In the genomic region with DNA sequence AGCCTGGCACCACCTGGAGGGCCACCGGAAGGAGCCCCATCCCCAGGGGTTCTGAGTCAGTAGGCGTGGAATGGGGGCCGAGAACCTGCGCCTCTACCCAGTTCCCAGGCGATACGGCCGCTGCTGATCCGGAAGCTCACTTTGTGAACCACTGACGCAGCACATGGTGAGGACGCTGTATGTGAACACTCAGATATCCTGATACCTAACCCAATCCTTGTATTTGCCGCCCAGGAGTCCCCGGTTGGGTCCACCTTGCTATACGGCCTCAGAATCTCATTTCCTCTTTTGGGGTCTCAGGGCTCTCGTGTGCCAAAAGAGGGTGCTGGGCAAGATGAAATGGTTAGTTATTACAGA, we compare ENCODE assay signal across 8 cellular contexts. TPM values are rescaled to one million over a fixed set of nuclear protein-coding genes. Genes with fewer than 3 reads are reported as not detected.
DNase-seq lines count a peak whose midpoint lies in the region; ATAC-seq, FAIRE-seq and TF ChIP-seq lines count a peak whose summit lies in the region.

No MANE protein-coding gene starts in this region.

- H3K9me3 ChIP-seq in IMR-90 (ENCODE audit: control insufficient read depth, insufficient read depth, low read length) (no peaks in the 10 kb centered on the region), endothelial cell of umbilical vein (replicated peaks; ENCODE audit: control insufficient read depth, insufficient read depth, low read length) (no peaks in the 10 kb centered on the region), neuron (ENCODE audit: low read length) (no peaks in the 10 kb centered on the region)

- H3K36me3 ChIP-seq in GM06990 (ENCODE audit: control insufficient read depth, insufficient read depth, low read length): peaks cover 13% of the 10 kb centered on the region
- peaks cover 15% of the 10 kb centered on the region for H3K36me3 ChIP-seq in IMR-90 (ENCODE audit: control insufficient read depth, insufficient read depth, low read length)
- peaks cover 11 to 12% of the 10 kb centered on the region in 2 experiments for H3K36me3 ChIP-seq in endothelial cell of umbilical vein (ENCODE audit: control insufficient read depth in 2 of 2, extremely low read depth in 1 of 2, insufficient read depth in 2 of 2, low read length in 2 of 2)
- H3K36me3 ChIP-seq in neuron (ENCODE audit: insufficient read depth, low read length): peaks cover 19% of the 10 kb centered on the region

- intact Hi-C loops in IMR-90 (cut with micrococcal nuclease) (loop anchor here (1.0 to 2.0 kb wide), 2 partner anchors 30 to 49 kb away; no protein-coding TSS in a partner anchor), endothelial cell of umbilical vein (cut with micrococcal nuclease) (loop anchor here (1.0 to 5.0 kb wide), 4 partner anchors 32 to 143 kb away; partner anchors contain the start of gene TGIF2)

- H4K8ac ChIP-seq in IMR-90 (ENCODE audit: low read depth in 2 of 2, low read length in 2 of 2): peak overlapping the region; percentile 91 to 98

- H3K9me1 ChIP-seq in IMR-90 (ENCODE audit: insufficient read depth, low read length) (peaks cover 8% of the 10 kb centered on the region; the same call in 1 of the 2 replicates), endothelial cell of umbilical vein (replicated peaks; ENCODE audit: control insufficient read depth, extremely low read depth, insufficient read depth, low read length) (no peaks in the 10 kb centered on the region)

- no peak for TF ChIP-seq RAD21 in IMR-90 (IDR thresholded peaks at IDR 0.05; ENCODE audit: low read length)

- H3K4me3 ChIP-seq in GM06990 (replicated peaks; ENCODE audit: low read depth, low read length) (peak overlapping the region; percentile 46), IMR-90 (ENCODE audit: insufficient read depth, low read depth, low read length) (peak overlapping the region; percentile 27), endothelial cell of umbilical vein (replicated peaks in 1 of 3; ENCODE audit: insufficient read depth in 1 of 3, low read depth in 1 of 3, low read length in 3 of 3) (peak overlapping the region in 1 of 3 experiments; percentile 17), neuron (ENCODE audit: low read length) (peak overlapping the region; percentile 36)

- H3K4me2 ChIP-seq in IMR-90 (ENCODE audit: low read depth, low read length) (peak overlapping the region; percentile 78), endothelial cell of umbilical vein (ENCODE audit: insufficient read depth, low read length) (peak overlapping the region; percentile 54)

- H3K27me3 ChIP-seq in GM06990 (replicated peaks; ENCODE audit: control insufficient read depth, insufficient read depth, low read length) (no peaks in the 10 kb centered on the region), IMR-90 (ENCODE audit: control insufficient read depth, insufficient read depth, low read length) (no peaks in the 10 kb centered on the region), endothelial cell of umbilical vein (ENCODE audit: control insufficient read depth in 2 of 2, insufficient read depth in 2 of 2, low read length in 2 of 2) (peaks cover 0 to under 1% of the 10 kb centered on the region in 2 experiments), neuron (ENCODE audit: insufficient read depth, low read length) (no peaks in the 10 kb centered on the region)

- peak overlapping the region; percentile 21 for H2AK9ac ChIP-seq in IMR-90 (replicated peaks; ENCODE audit: low read depth, low read length, poor library complexity)

- H4K91ac ChIP-seq in IMR-90 (ENCODE audit: insufficient read depth, low read depth, low read length): peak overlapping the region; percentile 77

- H2BK20ac ChIP-seq in IMR-90 (ENCODE audit: low read depth, low read length): no peak overlapping the region

- in situ Hi-C loops in IMR-90 (cut with MboI; ENCODE audit: low sequenced_read_pairs): no loop called here

- TF ChIP-seq POLR2A in IMR-90 (IDR thresholded peaks at IDR 0.05; ENCODE audit: low read depth, low read length): no peak
- TF ChIP-seq POLR2A in endothelial cell of umbilical vein (IDR thresholded peaks at IDR 0.05; ENCODE audit: low read depth, low read length): no peak

- peaks cover 11% of the 10 kb centered on the region; the same call in 1 of the 2 replicates for H4K20me1 ChIP-seq in IMR-90 (ENCODE audit: insufficient read depth, low read length)
- H4K20me1 ChIP-seq in endothelial cell of umbilical vein (replicated peaks; ENCODE audit: control insufficient read depth, extremely low read depth, insufficient read depth, low read length): no peaks in the 10 kb centered on the region

- H3K23ac ChIP-seq in IMR-90 (ENCODE audit: low read depth, low read length): peak overlapping the region; percentile 68; the same call in 1 of the 2 replicates

- CTCF ChIA-PET in IMR-90 (lab: Yijun Ruan, JAX): interaction anchor here (0.6 to 1.4 kb wide), 5 partner anchors 44 to 150 kb away, joined by 3 to 6 read pairs (median 3); no protein-coding TSS in a partner anchor
- CTCF ChIA-PET in endothelial cell of umbilical vein (lab: Charles Lee): interaction anchor here (0.9 to 3.6 kb wide), 20 partner anchors 11 to 282 kb away, joined by 3 to 23 read pairs (median 5); partner anchors contain the start of genes DSN1 and TGIF2

- BruUV-seq in IMR-90 (replicated peaks; lab: Mats Ljungman, UMichigan): no TSS peak
- TSS peak; percentile 48 for BruUV-seq in endothelial cell of umbilical vein (replicated peaks; lab: Mats Ljungman, UMichigan)

- H3K27ac ChIP-seq in IMR-90 (ENCODE audit: insufficient read depth, low read length) (peak overlapping the region; percentile 68), endothelial cell of umbilical vein (ENCODE audit: insufficient read depth, low read depth, low read length) (peak overlapping the region; percentile 1)

- H3K14ac ChIP-seq in IMR-90 (replicated peaks; ENCODE audit: low read depth, low read length): peak overlapping the region; percentile 80

- peak overlapping the region; percentile 92 for H2AFZ ChIP-seq in IMR-90 (replicated peaks; ENCODE audit: low read length, poor library complexity)
- peak overlapping the region; percentile 61 for H2AFZ ChIP-seq in endothelial cell of umbilical vein (ENCODE audit: low read depth, low read length)
- H2AFZ ChIP-seq in neuron (ENCODE audit: low read depth, low read length): peak overlapping the region; percentile 57

- FAIRE-seq in endothelial cell of umbilical vein (lab: Jason Lieb, UNC): no peak

- WGBS in IMR-90 (ENCODE audit: extremely low coverage in 2 of 2, insufficient read length in 1 of 2), 2 experiments: 60% methylated on average over 1 of the region's 14 CpGs; no CpG with 5 or more reads in 1 of the 2 experiments

- H3K56ac ChIP-seq in IMR-90 (ENCODE audit: extremely low read depth, insufficient read depth, low read length): no peak overlapping the region

- dilution Hi-C loops in IMR-90 (cut with HindIII; ENCODE audit: low sequenced_read_pairs, unreplicated experiment) (no loop called here), endothelial cell of umbilical vein (cut with MboI; ENCODE audit: extremely low pct_ligation_motif_present, low sequenced_read_pairs) (no loop called here)

- H2BK5ac ChIP-seq in IMR-90 (ENCODE audit: low read depth, low read length, poor library complexity, severe bottlenecking): peak overlapping the region; percentile 42

- peak overlapping the region; percentile 83 for H3K4ac ChIP-seq in IMR-90 (ENCODE audit: low read depth, low read length)

- H4K5ac ChIP-seq in IMR-90 (ENCODE audit: low read depth, low read length): peak overlapping the region; percentile 94

- peak overlapping the region; percentile 73 for H3K9ac ChIP-seq in IMR-90 (ENCODE audit: low read depth, low read length)
- no peak overlapping the region for H3K9ac ChIP-seq in endothelial cell of umbilical vein (replicated peaks; ENCODE audit: extremely low read depth, insufficient read depth, low read length)

- H3K79me2 ChIP-seq in endothelial cell of umbilical vein (ENCODE audit: control insufficient read depth, insufficient read depth, low read length): peaks cover 28% of the 10 kb centered on the region

- POLR2A ChIA-PET in IMR-90 (lab: Charles Lee; ENCODE audit: unreplicated experiment): no interaction called here
- POLR2A ChIA-PET in endothelial cell of umbilical vein (lab: Charles Lee): interaction anchor here (0.6 to 1.6 kb wide), 4 partner anchors 29 to 169 kb away, joined by 3 to 6 read pairs (median 3); partner anchors contain the start of genes DSN1 and MYL9

- peaks cover 4% of the 10 kb centered on the region; the same call in 1 of the 2 replicates for H3K4me1 ChIP-seq in IMR-90 (ENCODE audit: control insufficient read depth, insufficient read depth, low read length)
- H3K4me1 ChIP-seq in endothelial cell of umbilical vein (ENCODE audit: control insufficient read depth, extremely low read depth, insufficient read depth, low read length): peaks cover 19% of the 10 kb centered on the region
- peaks cover 10% of the 10 kb centered on the region for H3K4me1 ChIP-seq in neuron (ENCODE audit: insufficient read depth, low read length)

- H2BK120ac ChIP-seq in IMR-90 (ENCODE audit: low read depth, low read length): peak overlapping the region; percentile 53; the same call in 1 of the 2 replicates

- H3K79me1 ChIP-seq in IMR-90 (ENCODE audit: low read depth in 1 of 2, low read length in 2 of 2): peaks cover 9 to 27% of the 10 kb centered on the region in 2 experiments; a peak in 3 of 4 replicates

- H2BK15ac ChIP-seq in IMR-90 (ENCODE audit: low read depth, low read length): peak overlapping the region; percentile 20; the same call in 1 of the 3 replicates

- H2AK5ac ChIP-seq in IMR-90 (ENCODE audit: low read depth, low read length): peak overlapping the region; percentile 56

- peak; percentile 86 for DNase-seq in GM06990 (ENCODE audit: extremely low read depth, insufficient read length)
- no peak for DNase-seq in IMR-90
- no peak for DNase-seq in endothelial cell of umbilical vein (ENCODE audit: low read depth, low spot score)
- DNase-seq in cortex of kidney (lab: John Stamatoyannopoulos, UW): no peak
- DNase-seq in H4 (ENCODE audit: low spot score): no peak

- ATAC-seq in GM21515 (IDR thresholded peaks at IDR 0.05; ENCODE audit: unreplicated experiment): peak; percentile 27
- ATAC-seq in IMR-90 (ENCODE audit: low read depth): no peak
- peak; percentile 22 to 31 for ATAC-seq in activated CD4-positive, CD25-positive, alpha-beta regulatory T cell treated with anti-CD3 and anti-CD28 coated beads, Interleukin-2, amount 50 U/mL, for 24 hours

- TF ChIP-seq CTCF in GM06990 (IDR thresholded peaks at IDR 0.05; ENCODE audit: insufficient read depth, low read length, poor library complexity, severe bottlenecking) (no peak), IMR-90 (conservative IDR thresholded peaks at IDR 0.05; ENCODE audit: low read depth, low read length) (no peak), endothelial cell of umbilical vein (IDR thresholded peaks at IDR 0.05; ENCODE audit: extremely low read depth in 1 of 2, insufficient read depth in 1 of 2, low read depth in 1 of 2, low read length in 2 of 2) (no peak)

- H3K18ac ChIP-seq in IMR-90 (ENCODE audit: low read depth, low read length): no peak overlapping the region

RNA-seq across cellular contexts. Expression of gene RAB5IF, which starts 0.6 kb away (rescaled TPM):
- 74.0 and 90.3 TPM in 2 replicates for total RNA-seq in IMR-90 (2012; rRNA removed)
- 93.1 and 96.6 TPM in 2 replicates for polyA plus RNA-seq in IMR-90 (2012; rRNA removed)
- 60.5 and 63.1 TPM in 2 replicates for polyA plus RNA-seq in IMR-90 (2012; cell fraction: cytosol; rRNA removed)
- 30.9 and 74.4 TPM in 2 replicates for polyA plus RNA-seq in IMR-90 (2012; cell fraction: nucleus; rRNA removed; ENCODE audit: low replicate concordance)
- 109 and 113 TPM in 2 replicates for total RNA-seq in endothelial cell of umbilical vein
- 161 and 162 TPM in 2 replicates for polyA plus RNA-seq in endothelial cell of umbilical vein
- 132 and 137 TPM in 2 replicates for polyA plus RNA-seq in endothelial cell of umbilical vein (2011; cell fraction: cytosol; rRNA removed)
- polyA plus RNA-seq in endothelial cell of umbilical vein (2011; cell fraction: nucleus; rRNA removed): 88.3 and 107 TPM in 2 replicates
- 117 and 148 TPM in 2 replicates for polyA plus RNA-seq in endothelial cell of umbilical vein (2012)
- 78.6 and 80.4 TPM in 2 replicates for polyA minus RNA-seq in endothelial cell of umbilical vein
- polyA minus RNA-seq in endothelial cell of umbilical vein (2011; cell fraction: cytosol; rRNA and poly(A)+ RNA removed): 141 TPM
- polyA minus RNA-seq in endothelial cell of umbilical vein (2011; cell fraction: nucleus; rRNA and poly(A)+ RNA removed): 14.5 and 21.9 TPM in 2 replicates
- 215 and 237 TPM in 2 replicates for total RNA-seq in H4 (2014; rRNA removed; shearing (Covaris generic))

RNA-seq across cellular contexts. Expression of gene TGIF2, which starts 31.5 kb away (rescaled TPM):
- total RNA-seq in IMR-90 (2012; rRNA removed) (9.7 and 10.6 TPM in 2 replicates), endothelial cell of umbilical vein (21.0 and 27.9 TPM in 2 replicates)
- polyA plus RNA-seq in IMR-90 (2012; rRNA removed) (11.6 and 12.7 TPM in 2 replicates), endothelial cell of umbilical vein (18.9 and 20.7 TPM in 2 replicates)
- polyA plus RNA-seq in IMR-90 (2012; cell fraction: cytosol; rRNA removed): 7.5 and 9.7 TPM in 2 replicates
- 9.9 and 15.1 TPM in 2 replicates for polyA plus RNA-seq in IMR-90 (2012; cell fraction: nucleus; rRNA removed; ENCODE audit: low replicate concordance)
- polyA plus RNA-seq in endothelial cell of umbilical vein (2011; cell fraction: cytosol; rRNA removed): 17.2 and 18.0 TPM in 2 replicates
- polyA plus RNA-seq in endothelial cell of umbilical vein (2011; cell fraction: nucleus; rRNA removed): 10.9 and 12.0 TPM in 2 replicates
- 11.4 and 15.4 TPM in 2 replicates for polyA plus RNA-seq in endothelial cell of umbilical vein (2012)
- 15.6 and 20.7 TPM in 2 replicates for polyA minus RNA-seq in endothelial cell of umbilical vein
- 5.5 TPM for polyA minus RNA-seq in endothelial cell of umbilical vein (2011; cell fraction: cytosol; rRNA and poly(A)+ RNA removed)
- polyA minus RNA-seq in endothelial cell of umbilical vein (2011; cell fraction: nucleus; rRNA and poly(A)+ RNA removed): 4.9 and 5.2 TPM in 2 replicates
- total RNA-seq in H4 (2014; rRNA removed; shearing (Covaris generic)): 6.6 and 9.0 TPM in 2 replicates

RNA-seq across cellular contexts. Expression of gene SLA2, which starts 41.1 kb away (rescaled TPM):
- total RNA-seq in IMR-90 (2012; rRNA removed): not detected in 2 replicates
- 0.03 TPM in 1 of 2 replicates, not detected in the other for polyA plus RNA-seq in IMR-90 (2012; rRNA removed)
- 0.02 TPM in 1 of 2 replicates, not detected in the other for polyA plus RNA-seq in IMR-90 (2012; cell fraction: cytosol; rRNA removed)
- 0.03 and 0.07 TPM in 2 replicates for polyA plus RNA-seq in IMR-90 (2012; cell fraction: nucleus; rRNA removed; ENCODE audit: low replicate concordance)
- not detected in 2 replicates for total RNA-seq in endothelial cell of umbilical vein
- 0.03 TPM in 1 of 2 replicates, not detected in the other for polyA plus RNA-seq in endothelial cell of umbilical vein
- 0.03 TPM in 1 of 2 replicates, not detected in the other for polyA plus RNA-seq in endothelial cell of umbilical vein (2011; cell fraction: cytosol; rRNA removed)
- polyA plus RNA-seq in endothelial cell of umbilical vein (2011; cell fraction: nucleus; rRNA removed): 0.11 and 0.18 TPM in 2 replicates
- 0.07 and 0.27 TPM in 2 replicates for polyA plus RNA-seq in endothelial cell of umbilical vein (2012)
- polyA minus RNA-seq in endothelial cell of umbilical vein: 0.06 TPM in 1 of 2 replicates, not detected in the other
- not detected for polyA minus RNA-seq in endothelial cell of umbilical vein (2011; cell fraction: cytosol; rRNA and poly(A)+ RNA removed)
- not detected in 2 replicates for polyA minus RNA-seq in endothelial cell of umbilical vein (2011; cell fraction: nucleus; rRNA and poly(A)+ RNA removed)
- not detected in 2 replicates for total RNA-seq in H4 (2014; rRNA removed; shearing (Covaris generic))
